In genomic region chr9:117703538-117703937, GRCh38 we compare ENCODE assay signal across 10 cellular contexts. TPM values are rescaled to one million over a fixed set of nuclear protein-coding genes. Genes with fewer than 3 reads are reported as not detected.
DNase-seq lines count a peak whose midpoint lies in the region; ATAC-seq, FAIRE-seq and TF ChIP-seq lines count a peak whose summit lies in the region.
"Had no signal": no experiment of that assay in that cellular context is flagged by ENCODE, and none has a peak within 500 bp of the region (broad histone marks: within the 10 kb centered on the region; RNA-seq: fewer than 3 reads in every experiment).

No MANE protein-coding gene starts in this region.

- TF ChIP-seq POLR2A in GM12878 (IDR thresholded peaks at IDR 0.05; ENCODE audit: low read depth, low read length) (no peak), thyroid gland (IDR thresholded peaks at IDR 0.05) (no peak)

- peak; percentile 1 for ATAC-seq in HG02973 (IDR thresholded peaks at IDR 0.05; ENCODE audit: unreplicated experiment)
- peak; percentile 21 for ATAC-seq in GM12878
- ATAC-seq in GM21390 (IDR thresholded peaks at IDR 0.05; ENCODE audit: unreplicated experiment): no peak

- TF ChIP-seq EP300 in GM12878 (IDR thresholded peaks at IDR 0.05; ENCODE audit: borderline replicate concordance in 1 of 2, control insufficient read depth in 1 of 2, low read depth in 2 of 2, low read length in 2 of 2): no peak

- H3K4me3 ChIP-seq in GM12878 (no peak overlapping the region), thyroid gland (replicated peaks in 1 of 3) (peak overlapping the region in 1 of 3 donors; percentile 27)
- H3K4me3 ChIP-seq: cardiac muscle cell had no signal

- no peak for FAIRE-seq in GM12878 (lab: Jason Lieb, UNC)

- H3K36me3 ChIP-seq in GM12878 (ENCODE audit: control insufficient read depth in 2 of 2, insufficient read depth in 2 of 2, low read length in 1 of 2) (no peaks in the 10 kb centered on the region), thyroid gland (no peaks in the 10 kb centered on the region)
- H3K36me3 ChIP-seq: cardiac muscle cell had no signal

- RAD21 ChIA-PET in GM12878 (lab: Charles Lee; ENCODE audit: unreplicated experiment): interaction anchor here (1.3 kb wide), 1 partner anchor 21 kb away, joined by 3 read pairs; no protein-coding TSS in a partner anchor

- H3K4me1 ChIP-seq in GM12878 (ENCODE audit: control insufficient read depth, insufficient read depth, low read length) (peaks cover 3% of the 10 kb centered on the region; the same call in 1 of the 2 replicates), thyroid gland (peaks cover 3 to 5% of the 10 kb centered on the region in 2 donors)

- intact Hi-C loops in GM12878 (cut with micrococcal nuclease; ENCODE audit: unreplicated experiment): loop anchor here (5.0 kb wide), 1 partner anchor 56 kb away; no protein-coding TSS in a partner anchor
- intact Hi-C loops in thyroid gland (cut with DNase I): no loop called here

- no peak for TF ChIP-seq CTCF in GM12878 (IDR thresholded peaks at IDR 0.05 in 2 of 3, conservative IDR thresholded peaks at IDR 0.05 in 1 of 3; ENCODE audit: control insufficient read depth in 2 of 3, extremely low read depth in 1 of 3, insufficient read depth in 1 of 3, low read depth in 3 of 3, low read length in 3 of 3)
- no peak for TF ChIP-seq CTCF in thyroid gland (IDR thresholded peaks at IDR 0.05)

- H2AFZ ChIP-seq in GM12878 (ENCODE audit: control insufficient read depth, low read depth, low read length): no peak overlapping the region

- no peaks in the 10 kb centered on the region for H4K20me1 ChIP-seq in GM12878 (ENCODE audit: control insufficient read depth, insufficient read depth)

- H3K9me3 ChIP-seq in GM12878 (replicated peaks; ENCODE audit: control insufficient read depth, insufficient read depth, low read length) (no peaks in the 10 kb centered on the region; the same call in 2 of the 3 replicates), thyroid gland (no peaks in the 10 kb centered on the region)

- POLR2A ChIA-PET in GM12878 (lab: Charles Lee): interaction anchor here (0.9 to 1.1 kb wide), 2 partner anchors 18 to 21 kb away, joined by 3 read pairs; no protein-coding TSS in a partner anchor

- CTCF ChIA-PET in GM12878 (lab: Yijun Ruan, JAX): interaction anchor here (1.0 to 2.3 kb wide), 3 partner anchors 14 to 21 kb away, joined by 3 to 7 read pairs (median 3); no protein-coding TSS in a partner anchor

- no peak overlapping the region for H3K9ac ChIP-seq in GM12878 (ENCODE audit: control insufficient read depth, insufficient read depth, low read length)

- in situ Hi-C loops in GM12878 (cut with MboI): no loop called here

- no peak overlapping the region for H3K4me2 ChIP-seq in GM12878 (ENCODE audit: control insufficient read depth, insufficient read depth)

- DNase-seq in GM12878 (ENCODE audit: low read depth, low spot score): no peak
- DNase-seq in medulla oblongata (ENCODE audit: extremely low spot score): peak; percentile 22
- no peak for DNase-seq in thyroid gland
- no peak for DNase-seq in inferior parietal cortex (ENCODE audit: extremely low spot score)
- no peak for DNase-seq in hepatic stellate cell (ENCODE audit: low spot score)
- no peak for DNase-seq in germinal center (ENCODE audit: low spot score)
- DNase-seq: NCI-H187 treated with DMSO at 0.1 percent for 48 hours had no signal

- H3K27ac ChIP-seq in GM12878 (ENCODE audit: control insufficient read depth, insufficient read depth) (no peak overlapping the region), thyroid gland (peak overlapping the region; percentile 51 to 88 (median 74))
- H3K27ac ChIP-seq: cardiac muscle cell had no signal

- BruUV-seq in GM12878 (replicated peaks; lab: Mats Ljungman, UMichigan): no TSS peak

- no peaks in the 10 kb centered on the region for H3K79me2 ChIP-seq in GM12878 (ENCODE audit: control insufficient read depth, insufficient read depth, low read length)

- H3K27me3 ChIP-seq in GM12878 (replicated peaks in 1 of 2; ENCODE audit: control insufficient read depth in 2 of 2, insufficient read depth in 2 of 2, low read length in 1 of 2) (no peaks in the 10 kb centered on the region), thyroid gland (no peaks in the 10 kb centered on the region)
- H3K27me3 ChIP-seq: cardiac muscle cell had no signal

- SMC1A ChIA-PET in GM12878 (lab: Charles Lee; ENCODE audit: uncharacterized antibody, unreplicated experiment): interaction anchor here (1.0 to 1.9 kb wide), 5 partner anchors 11 to 70 kb away, joined by 3 to 5 read pairs (median 4); no protein-coding TSS in a partner anchor

- 41% methylated on average over 3 of the region's 3 CpGs for WGBS in GM12878 (ENCODE audit: insufficient coverage, insufficient replicate concordance, low lambda C conversion rate, missing lambda C conversion rate)
- 79 to 80% methylated on average over 3 of the region's 3 CpGs for WGBS in thyroid gland, 2 donors

- no peak for TF ChIP-seq RAD21 in GM12878 (IDR thresholded peaks at IDR 0.05; ENCODE audit: insufficient read depth, low read depth, low read length)

TF ChIP-seq in GM12878, 131 proteins besides CTCF, POLR2A, EP300 and RAD21:
- TF ChIP-seq JUNB (IDR thresholded peaks at IDR 0.05) (no peak), RCOR1 (conservative IDR thresholded peaks at IDR 0.05; ENCODE audit: low read depth, low read length) (no peak), SIN3A (IDR thresholded peaks at IDR 0.05; ENCODE audit: low read depth, low read length) (no peak), ZNF274 (IDR thresholded peaks at IDR 0.05; ENCODE audit: insufficient read depth, insufficient read length) (no peak)
TF ChIP-seq in GM12878: peak in this region for 0.

RNA-seq across cellular contexts. Expression of gene TLR4, which starts 0.7 kb away (rescaled TPM):
- 0.19 and 0.24 TPM in 2 replicates for total RNA-seq in GM12878 (2013; cell fraction: nucleolus; rRNA removed)
- total RNA-seq in GM12878 (2014; rRNA removed) (0.17 and 0.49 TPM in 2 replicates), GM12878 (2014; rRNA removed; fragmentation: Illumina TruSeq; extraction: Trizol) (0.36 and 0.41 TPM in 2 replicates), GM12878 (2021) (0.13 and 0.23 TPM in 2 replicates), thyroid gland (10 to 100 TPM in 3 of 4 donors, 1 to 10 TPM in 1; 9.8 to 59.0 (median 36.0) TPM)
- not detected for polyA plus RNA-seq in GM12878 (2011; ENCODE audit: low read depth)
- polyA plus RNA-seq in GM12878 (2011; rRNA removed) (0.50 and 0.59 TPM in 2 replicates), GM12878 (2014; fragmentation: Illumina TruSeq; extraction: Trizol) (0.29 and 0.32 TPM in 2 replicates), GM12878 (2014; fragmentation: Nextera tagmentation; extraction: Ambion mirVana) (under 1 TPM; 0.03 to 0.07 TPM), GM12878 (2014; rRNA removed) (0.15 and 0.20 TPM in 2 replicates), GM12878 (2016; fragmentation: Nextera tagmentation; extraction: Ambion mirVana) (under 1 TPM; 0.09 to 0.14 TPM)
- polyA plus RNA-seq in GM12878 (2011; cell fraction: cytosol; rRNA removed): 0.21 and 0.33 TPM in 2 replicates
- 0.22 and 0.50 TPM in 2 replicates for polyA plus RNA-seq in GM12878 (2011; cell fraction: nucleus; rRNA removed)
- polyA plus RNA-seq in GM12878 (2012): 0.03 TPM in 1 of 2 replicates, not detected in the other
- 1.1 and 1.8 TPM in 2 replicates for polyA minus RNA-seq in GM12878 (2011; rRNA and poly(A)+ RNA removed)
- 0.27 and 1.1 TPM in 2 replicates for polyA minus RNA-seq in GM12878 (2011; cell fraction: cytosol; rRNA and poly(A)+ RNA removed)
- 0.73 and 2.2 TPM in 2 replicates for polyA minus RNA-seq in GM12878 (2011; cell fraction: nucleus; rRNA and poly(A)+ RNA removed)
- polyA plus RNA-seq: cardiac muscle cell had no signal

Comparison
In these comparisons a context has a peak if more than half of its experiments do, and no peak if none do; other contexts are left out.
1. RNA of gene TLR4, which starts 0.7 kb away (total RNA-seq): 9.8 to 59.0 TPM in thyroid gland; 0.13 to 0.49 TPM in GM12878; every median in the first group is over 4 times any median in the second.